Comparison of ENCODE assay signal across 10 cellular contexts in genomic region chr4:168711197-168712120, GRCh38.
DNase-seq lines count a peak whose midpoint lies in the region; ATAC-seq and TF ChIP-seq lines count a peak whose summit lies in the region.
"Had no signal": no experiment of that assay in that cellular context is flagged by ENCODE, and none has a peak within 500 bp of the region (broad histone marks: within the 10 kb centered on the region; RNA-seq: fewer than 3 reads in every experiment).

No MANE protein-coding gene starts in this region.

- POLR2A ChIA-PET in CD8-positive, alpha-beta memory T cell (lab: Charles Lee) = no interaction called here

- TF ChIP-seq CTCF in breast epithelium (IDR thresholded peaks at IDR 0.05) = no peak

- H3K9me3 ChIP-seq in breast epithelium (no peaks in the 10 kb centered on the region), muscle layer of duodenum (ENCODE audit: control insufficient read depth in 1 of 2, low read length in 2 of 2) (no peaks in the 10 kb centered on the region)
- no peaks in the 10 kb centered on the region for H3K9me3 ChIP-seq in CD8-positive, alpha-beta memory T cell (ENCODE audit: low read length)

- no peaks in the 10 kb centered on the region for H3K9me3 Mint-ChIP-seq in activated naive CD4-positive, alpha-beta T cell treated with anti-CD3 and anti-CD28 coated beads, Interleukin-2, amount 50 U/mL, for 72 hours
- H3K9me3 Mint-ChIP-seq in CD8-positive, alpha-beta memory T cell = no peaks in the 10 kb centered on the region
- H3K9me3 Mint-ChIP-seq: CD4-positive, alpha-beta memory T cell had no signal

- TF ChIP-seq POLR2A in breast epithelium (IDR thresholded peaks at IDR 0.05) = no peak

- H3K4me3 Mint-ChIP-seq in CD8-positive, alpha-beta memory T cell = no peak overlapping the region
- H3K4me3 Mint-ChIP-seq: CD4-positive, alpha-beta memory T cell had no signal

- no peaks in the 10 kb centered on the region for H3K36me3 Mint-ChIP-seq in activated naive CD4-positive, alpha-beta T cell treated with anti-CD3 and anti-CD28 coated beads, Interleukin-2, amount 50 U/mL, for 72 hours
- no peaks in the 10 kb centered on the region for H3K36me3 Mint-ChIP-seq in CD8-positive, alpha-beta memory T cell
- H3K36me3 Mint-ChIP-seq: CD4-positive, alpha-beta memory T cell had no signal

- no peaks in the 10 kb centered on the region for H3K27me3 ChIP-seq in breast epithelium
- H3K27me3 ChIP-seq in muscle layer of duodenum (ENCODE audit: low read depth, low read length) = no peaks in the 10 kb centered on the region
- no peaks in the 10 kb centered on the region for H3K27me3 ChIP-seq in CD8-positive, alpha-beta memory T cell (ENCODE audit: insufficient read depth, low read length, poor library complexity, severe bottlenecking)

- CTCF ChIA-PET in CD8-positive, alpha-beta memory T cell (lab: Charles Lee) = no interaction called here

- peaks cover 0 to 4% of the 10 kb centered on the region in 2 donors for H3K27me3 Mint-ChIP-seq in CD8-positive, alpha-beta memory T cell
- H3K27me3 Mint-ChIP-seq: CD4-positive, alpha-beta memory T cell had no signal

- H3K27ac ChIP-seq in breast epithelium = peak overlapping the region; percentile 31 to 49
- H3K27ac ChIP-seq in muscle layer of duodenum (ENCODE audit: low read length) = peak overlapping the region; percentile 39
- no peak overlapping the region for H3K27ac ChIP-seq in CD8-positive, alpha-beta memory T cell (ENCODE audit: low read depth, low read length)

- ATAC-seq in activated naive CD4-positive, alpha-beta T cell treated with anti-CD3 and anti-CD28 coated beads, Interleukin-2, amount 50 U/mL, for 72 hours = peak; percentile 48 to 86

- intact Hi-C loops in breast epithelium (cut with DNase I; ENCODE audit: low total_unique reads) = loop anchor here (10.0 kb wide), 1 partner anchor 213 kb away; no protein-coding TSS in a partner anchor

- H3K4me1 ChIP-seq in breast epithelium (no peaks in the 10 kb centered on the region), muscle layer of duodenum (ENCODE audit: control insufficient read depth in 1 of 2, insufficient read depth in 2 of 2, low read length in 2 of 2) (peaks cover 0 to 7% of the 10 kb centered on the region in 2 donors)
- no peaks in the 10 kb centered on the region for H3K4me1 ChIP-seq in CD8-positive, alpha-beta memory T cell (ENCODE audit: insufficient read depth, low read length)

- peak overlapping the region in 1 of 2 donors; percentile 30 for H3K27ac Mint-ChIP-seq in activated naive CD4-positive, alpha-beta T cell treated with anti-CD3 and anti-CD28 coated beads, Interleukin-2, amount 50 U/mL, for 72 hours
- no peak overlapping the region for H3K27ac Mint-ChIP-seq in CD8-positive, alpha-beta memory T cell
- H3K27ac Mint-ChIP-seq: CD4-positive, alpha-beta memory T cell had no signal

- H3K4me3 ChIP-seq in breast epithelium (no peak overlapping the region), muscle layer of duodenum (ENCODE audit: low read depth in 1 of 2, low read length in 2 of 2) (no peak overlapping the region)
- H3K4me3 ChIP-seq in CD8-positive, alpha-beta memory T cell (ENCODE audit: low read length) = no peak overlapping the region

- DNase-seq in activated naive CD4-positive, alpha-beta T cell treated with anti-CD3 and anti-CD28 coated beads, Interleukin-2, amount 50 U/mL, for 72 hours (ENCODE audit: low spot score in 2 of 2) = no peak
- DNase-seq in activated naive CD4-positive, alpha-beta T cell treated with Interleukin-2 at 50 U/mL for 16 hours = no peak
- DNase-seq in breast epithelium (ENCODE audit: low spot score in 2 of 2) (no peak), DMS79 treated with DMSO at 0.1 percent for 48 hours (lab: John Stamatoyannopoulos, UW) (no peak), SW 1271 (lab: John Stamatoyannopoulos, UW) (no peak), AML-193 (lab: John Stamatoyannopoulos, UW) (no peak)
- no peak for DNase-seq in CD8-positive, alpha-beta memory T cell
- DNase-seq: CD4-positive, alpha-beta memory T cell; NCI-H748 treated with DMSO at 0.1 percent for 48 hours had no signal

- no peaks in the 10 kb centered on the region for H3K36me3 ChIP-seq in breast epithelium
- H3K36me3 ChIP-seq in muscle layer of duodenum (ENCODE audit: control insufficient read depth in 1 of 2, insufficient read depth in 2 of 2, low read length in 2 of 2) = no peaks in the 10 kb centered on the region
- no peaks in the 10 kb centered on the region for H3K36me3 ChIP-seq in CD8-positive, alpha-beta memory T cell (ENCODE audit: insufficient read depth, low read length)

- no peaks in the 10 kb centered on the region for H3K4me1 Mint-ChIP-seq in CD8-positive, alpha-beta memory T cell
- H3K4me1 Mint-ChIP-seq: CD4-positive, alpha-beta memory T cell had no signal
